In the genomic region with DNA sequence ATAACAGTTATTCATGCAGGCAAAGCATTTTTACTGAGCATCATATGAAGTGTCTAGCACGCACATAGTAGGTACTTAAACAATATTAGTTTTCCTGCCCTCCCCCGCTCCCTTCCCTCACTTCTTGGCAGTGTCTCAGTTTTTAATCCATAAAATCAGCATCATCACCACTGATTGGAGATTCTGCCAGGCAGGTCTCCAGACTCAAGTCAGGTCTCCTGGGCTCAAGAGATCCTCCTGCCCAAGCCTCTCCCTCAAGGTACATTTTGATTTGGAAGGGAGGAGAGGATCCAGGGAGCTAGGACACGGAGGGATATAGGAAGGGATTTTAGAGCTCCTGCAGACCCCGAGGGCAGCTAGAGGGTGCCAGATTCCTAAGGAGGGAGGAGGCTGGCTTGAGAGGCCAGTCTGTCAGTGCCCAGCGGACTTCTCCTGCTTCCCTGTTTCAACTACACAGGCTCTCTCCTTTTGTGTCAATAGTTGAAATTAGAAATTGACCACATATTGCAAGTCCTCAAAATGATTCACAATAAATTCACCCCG, we compare ENCODE assay signal across 12 cellular contexts. TPM values are rescaled to one million over a fixed set of nuclear protein-coding genes. Genes with fewer than 3 reads are reported as not detected.
DNase-seq lines count a peak whose midpoint lies in the region; ATAC-seq and TF ChIP-seq lines count a peak whose summit lies in the region.
"Had no signal": no experiment of that assay in that cellular context is flagged by ENCODE, and none has a peak within 500 bp of the region (broad histone marks: within the 10 kb centered on the region; RNA-seq: fewer than 3 reads in every experiment).

No MANE protein-coding gene starts in this region.

- H3K9ac ChIP-seq in neural cell (ENCODE audit: low read length) = no peak overlapping the region

- no peak for ATAC-seq in HG02973 (IDR thresholded peaks at IDR 0.05; ENCODE audit: unreplicated experiment)
- no peak for ATAC-seq in GM21528 (IDR thresholded peaks at IDR 0.05; ENCODE audit: low FRiP score, unreplicated experiment)

- TF ChIP-seq RAD21 in neural cell (conservative IDR thresholded peaks at IDR 0.05) = no peak

- H3K27ac Mint-ChIP-seq in activated naive CD8-positive, alpha-beta T cell treated with anti-CD3 and anti-CD28 coated beads for 36 hours = no peak overlapping the region
- H3K27ac Mint-ChIP-seq: activated CD4-positive, alpha-beta memory T cell treated with anti-CD3 and anti-CD28 coated beads for 36 hours; stimulated activated naive CD8-positive, alpha-beta T cell treated with anti-CD3 and anti-CD28 coated beads, Interleukin-15, Interleukin-2, amounts not matched to agents 100 ng/mL and 50 ng/mL, for 24 hours had no signal

- H3K4me1 Mint-ChIP-seq in activated naive CD8-positive, alpha-beta T cell treated with anti-CD3 and anti-CD28 coated beads for 36 hours = peaks cover 15% of the 10 kb centered on the region

- H3K9me2 ChIP-seq in neural cell (ENCODE audit: insufficient read depth, low read length) = no peaks in the 10 kb centered on the region

- TF ChIP-seq CTCF in RWPE1 (conservative IDR thresholded peaks at IDR 0.05; ENCODE audit: low read depth) = peak; percentile 40
- no peak for TF ChIP-seq CTCF in esophagus muscularis mucosa (IDR thresholded peaks at IDR 0.05)
- TF ChIP-seq CTCF in neural cell (IDR thresholded peaks at IDR 0.05; ENCODE audit: poor library complexity, severe bottlenecking) = no peak
- TF ChIP-seq CTCF in WERI-Rb-1 (IDR thresholded peaks at IDR 0.05; ENCODE audit: low read depth, low read length) = no peak

- peaks cover 2% of the 10 kb centered on the region for H3K9me3 Mint-ChIP-seq in activated naive CD8-positive, alpha-beta T cell treated with anti-CD3 and anti-CD28 coated beads for 36 hours
- H3K9me3 Mint-ChIP-seq: activated CD4-positive, alpha-beta memory T cell treated with anti-CD3 and anti-CD28 coated beads for 36 hours had no signal

- CTCF ChIA-PET in RWPE1 (lab: Yijun Ruan, JAX) = interaction anchor here (0.7 kb wide), 1 partner anchor 9 kb away, joined by 3 read pairs; no protein-coding TSS in a partner anchor

- DNase-seq in Daoy (ENCODE audit: low read depth) = peak; percentile 39
- peak; percentile 26 for DNase-seq in RWPE1 (ENCODE audit: low spot score)
- DNase-seq in esophagus muscularis mucosa (ENCODE audit: extremely low spot score) = peak; percentile 39
- no peak for DNase-seq in activated naive CD8-positive, alpha-beta T cell treated with anti-CD3 and anti-CD28 coated beads for 36 hours
- no peak for DNase-seq in WERI-Rb-1
- DNase-seq: activated CD4-positive, alpha-beta memory T cell treated with anti-CD3 and anti-CD28 coated beads for 36 hours; DMS79 treated with DMSO at 0.1 percent for 48 hours; NCI-H1092 had no signal

- H3K9me3 ChIP-seq in esophagus muscularis mucosa (no peaks in the 10 kb centered on the region), neural cell (ENCODE audit: low read length) (no peaks in the 10 kb centered on the region), WERI-Rb-1 (ENCODE audit: severe bottlenecking) (peaks cover 43% of the 10 kb centered on the region)

- no peak overlapping the region for H3K4me3 Mint-ChIP-seq in activated naive CD8-positive, alpha-beta T cell treated with anti-CD3 and anti-CD28 coated beads for 36 hours
- H3K4me3 Mint-ChIP-seq: activated CD4-positive, alpha-beta memory T cell treated with anti-CD3 and anti-CD28 coated beads for 36 hours; stimulated activated naive CD8-positive, alpha-beta T cell treated with anti-CD3 and anti-CD28 coated beads, Interleukin-15, Interleukin-2, amounts not matched to agents 100 ng/mL and 50 ng/mL, for 24 hours had no signal

- POLR2A ChIA-PET in RWPE1 (lab: Yijun Ruan, JAX; ENCODE audit: low non-redundant PET) = no interaction called here

- peaks cover 49% of the 10 kb centered on the region for H3K27me3 Mint-ChIP-seq in activated naive CD8-positive, alpha-beta T cell treated with anti-CD3 and anti-CD28 coated beads for 36 hours

- no peak overlapping the region for H3K4me2 ChIP-seq in neural cell (ENCODE audit: low read length)

- no peak overlapping the region for H2AFZ ChIP-seq in neural cell (ENCODE audit: low read depth, low read length)

- no peaks in the 10 kb centered on the region for H3K79me2 ChIP-seq in neural cell (replicated peaks; ENCODE audit: insufficient read depth, low read length)

- no peak for TF ChIP-seq EP300 in esophagus muscularis mucosa (IDR thresholded peaks at IDR 0.05)
- no peak for TF ChIP-seq EP300 in neural cell (conservative IDR thresholded peaks at IDR 0.05; ENCODE audit: poor library complexity, severe bottlenecking)

- H3K27ac ChIP-seq in RWPE1 = peak overlapping the region; percentile 90
- no peak overlapping the region for H3K27ac ChIP-seq in esophagus muscularis mucosa (replicated peaks in 1 of 4)
- no peak overlapping the region for H3K27ac ChIP-seq in neural cell (ENCODE audit: low read length)
- H3K27ac ChIP-seq in WERI-Rb-1 = no peak overlapping the region

- TF ChIP-seq POLR2A in esophagus muscularis mucosa (IDR thresholded peaks at IDR 0.05; ENCODE audit: low read depth) = no peak

- peaks cover 0 to 30% (median 21%) of the 10 kb centered on the region in 4 donors for H3K4me1 ChIP-seq in esophagus muscularis mucosa

- H4K20me1 ChIP-seq in neural cell (ENCODE audit: insufficient read depth) = no peaks in the 10 kb centered on the region

- no peaks in the 10 kb centered on the region for H3F3A ChIP-seq in neural cell (ENCODE audit: insufficient read depth, low read length, poor library complexity, severe bottlenecking)

- no peaks in the 10 kb centered on the region for H3K36me3 Mint-ChIP-seq in activated naive CD8-positive, alpha-beta T cell treated with anti-CD3 and anti-CD28 coated beads for 36 hours
- H3K36me3 Mint-ChIP-seq: activated CD4-positive, alpha-beta memory T cell treated with anti-CD3 and anti-CD28 coated beads for 36 hours had no signal

- H3K27me3 ChIP-seq in esophagus muscularis mucosa = peaks cover 0 to 11% (median 2%) of the 10 kb centered on the region in 4 donors
- peaks cover 16% of the 10 kb centered on the region for H3K27me3 ChIP-seq in neural cell (ENCODE audit: insufficient read depth, low read depth, low read length)
- H3K27me3 ChIP-seq in WERI-Rb-1 (ENCODE audit: insufficient read depth, low read depth, severe bottlenecking) = peaks cover 92% of the 10 kb centered on the region

- 69% methylated on average over 6 of the region's 6 CpGs for WGBS in esophagus muscularis mucosa

- intact Hi-C loops in esophagus muscularis mucosa (cut with DNase I) = loop anchor here (10.0 kb wide), 1 partner anchor 217 kb away; no protein-coding TSS in a partner anchor

- H3K4me3 ChIP-seq in esophagus muscularis mucosa = no peak overlapping the region
- H3K4me3 ChIP-seq in neural cell (ENCODE audit: low read length) = peak overlapping the region; percentile 91
- H3K4me3 ChIP-seq in WERI-Rb-1 (ENCODE audit: low read depth, low read length) = no peak overlapping the region

- H3K36me3 ChIP-seq in esophagus muscularis mucosa (no peaks in the 10 kb centered on the region), neural cell (ENCODE audit: insufficient read depth, low read length) (no peaks in the 10 kb centered on the region), WERI-Rb-1 (no peaks in the 10 kb centered on the region)

TF ChIP-seq in neural cell, 6 proteins besides CTCF, POLR2A, EP300 and RAD21:
- TF ChIP-seq TAF1 (IDR thresholded peaks at IDR 0.05; ENCODE audit: low read depth) = no peak
- no peak for TF ChIP-seq MXI1 (conservative IDR thresholded peaks at IDR 0.05; ENCODE audit: poor library complexity, severe bottlenecking)
- TF ChIP-seq, protein P1, sequence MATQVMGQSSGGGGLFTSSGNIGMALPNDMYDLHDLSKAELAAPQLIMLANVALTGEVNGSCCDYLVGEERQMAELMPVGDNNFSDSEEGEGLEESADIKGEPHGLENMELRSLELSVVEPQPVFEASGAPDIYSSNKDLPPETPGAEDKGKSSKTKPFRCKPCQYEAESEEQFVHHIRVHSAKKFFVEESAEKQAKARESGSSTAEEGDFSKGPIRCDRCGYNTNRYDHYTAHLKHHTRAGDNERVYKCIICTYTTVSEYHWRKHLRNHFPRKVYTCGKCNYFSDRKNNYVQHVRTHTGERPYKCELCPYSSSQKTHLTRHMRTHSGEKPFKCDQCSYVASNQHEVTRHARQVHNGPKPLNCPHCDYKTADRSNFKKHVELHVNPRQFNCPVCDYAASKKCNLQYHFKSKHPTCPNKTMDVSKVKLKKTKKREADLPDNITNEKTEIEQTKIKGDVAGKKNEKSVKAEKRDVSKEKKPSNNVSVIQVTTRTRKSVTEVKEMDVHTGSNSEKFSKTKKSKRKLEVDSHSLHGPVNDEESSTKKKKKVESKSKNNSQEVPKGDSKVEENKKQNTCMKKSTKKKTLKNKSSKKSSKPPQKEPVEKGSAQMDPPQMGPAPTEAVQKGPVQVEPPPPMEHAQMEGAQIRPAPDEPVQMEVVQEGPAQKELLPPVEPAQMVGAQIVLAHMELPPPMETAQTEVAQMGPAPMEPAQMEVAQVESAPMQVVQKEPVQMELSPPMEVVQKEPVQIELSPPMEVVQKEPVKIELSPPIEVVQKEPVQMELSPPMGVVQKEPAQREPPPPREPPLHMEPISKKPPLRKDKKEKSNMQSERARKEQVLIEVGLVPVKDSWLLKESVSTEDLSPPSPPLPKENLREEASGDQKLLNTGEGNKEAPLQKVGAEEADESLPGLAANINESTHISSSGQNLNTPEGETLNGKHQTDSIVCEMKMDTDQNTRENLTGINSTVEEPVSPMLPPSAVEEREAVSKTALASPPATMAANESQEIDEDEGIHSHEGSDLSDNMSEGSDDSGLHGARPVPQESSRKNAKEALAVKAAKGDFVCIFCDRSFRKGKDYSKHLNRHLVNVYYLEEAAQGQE (IDR thresholded peaks at IDR 0.05; ENCODE audit: borderline replicate concordance) = no peak
- TF ChIP-seq EZH2 (IDR thresholded peaks at IDR 0.05; ENCODE audit: borderline replicate concordance, insufficient read depth, low read length, poor library complexity, severe bottlenecking) = no peak
- TF ChIP-seq POLR2AphosphoS5 (IDR thresholded peaks at IDR 0.05) = no peak
- TF ChIP-seq SMC3 (conservative IDR thresholded peaks at IDR 0.05; ENCODE audit: poor library complexity) = no peak

RNA-seq across cellular contexts. Expression of a gene that starts 4.4 kb away (rescaled TPM):
- total RNA-seq in Daoy (2014; rRNA removed; shearing (Covaris generic)) = 38.6 and 50.2 TPM in 2 replicates
- total RNA-seq in esophagus muscularis mucosa = 100 to 1,000 TPM; 145 to 244 (median 200) TPM
- polyA plus RNA-seq in neural cell = 18.0 and 19.8 TPM in 2 replicates
- 94.0 and 94.2 TPM in 2 replicates for polyA minus RNA-seq in neural cell
- under 1 TPM in 1 of 2 experiments, not detected in 1; 0.02 TPM for total RNA-seq in activated naive CD8-positive, alpha-beta T cell treated with anti-CD3 and anti-CD28 coated beads for 36 hours
- total RNA-seq: activated CD4-positive, alpha-beta memory T cell treated with anti-CD3 and anti-CD28 coated beads for 36 hours had no signal

Comparison
In these comparisons a context has a peak if more than half of its experiments do, and no peak if none do; other contexts are left out.
1. DNase-seq: peak in Daoy (single experiment), RWPE1 (single experiment) and esophagus muscularis mucosa (single experiment); none in activated naive CD8-positive, alpha-beta T cell treated with anti-CD3 and anti-CD28 coated beads for 36 hours (single experiment) and WERI-Rb-1 (single experiment).
2. RNA of a gene that starts 4.4 kb away (total RNA-seq): 145 to 244 TPM in esophagus muscularis mucosa and 38.6 to 50.2 TPM in Daoy; 0.02 TPM in activated naive CD8-positive, alpha-beta T cell treated with anti-CD3 and anti-CD28 coated beads for 36 hours; every median in the first group is over 10 times any median in the second.